21 cellular contexts compared by ENCODE assay signal in genomic region chr9:128142061-128142460, GRCh38. TPM values are rescaled to one million over a fixed set of nuclear protein-coding genes. Genes with fewer than 3 reads are reported as not detected.
DNase-seq lines count a peak whose midpoint lies in the region; ATAC-seq, FAIRE-seq and TF ChIP-seq lines count a peak whose summit lies in the region.
"Had no signal": no experiment of that assay in that cellular context is flagged by ENCODE, and none has a peak within 500 bp of the region (broad histone marks: within the 10 kb centered on the region; RNA-seq: fewer than 3 reads in every experiment).

No MANE protein-coding gene starts in this region.

- H3K79me2 ChIP-seq in K562 (ENCODE audit: control insufficient read depth, insufficient read depth, low read length) (no peaks in the 10 kb centered on the region), neural progenitor cell (ENCODE audit: low read depth) (no peaks in the 10 kb centered on the region)

- peak overlapping the region; percentile 34 for H3K27ac Mint-ChIP-seq in activated T-cell treated with anti-CD3 and anti-CD28 coated beads, Interleukin-2, amount 50 U/mL, for 24 hours
- H3K27ac Mint-ChIP-seq in neural progenitor cell, result peak overlapping the region; percentile 82

- no peaks in the 10 kb centered on the region for H3F3A ChIP-seq in neural progenitor cell (ENCODE audit: low read depth)

- H3K4me2 ChIP-seq in K562 (ENCODE audit: insufficient read depth, low read length), result no peak overlapping the region
- no peak overlapping the region for H3K4me2 ChIP-seq in neural progenitor cell

- H3K9me3 ChIP-seq in K562 (replicated peaks; ENCODE audit: control insufficient read depth, insufficient read depth, low read depth, low read length), result no peaks in the 10 kb centered on the region
- H3K9me3 ChIP-seq in neural progenitor cell (ENCODE audit: low read depth), result no peaks in the 10 kb centered on the region
- H3K9me3 ChIP-seq in colonic mucosa, result no peaks in the 10 kb centered on the region
- H3K9me3 ChIP-seq: stomach had no signal

- H3K27ac ChIP-seq in K562 (ENCODE audit: extremely low read depth, low read depth, low read length) (no peak overlapping the region), neural progenitor cell (no peak overlapping the region), colonic mucosa (no peak overlapping the region)
- H3K27ac ChIP-seq: brain microvascular endothelial cell, stomach had no signal

- no peak for DNase-seq in activated T-cell treated with anti-CD3 and anti-CD28 coated beads, Interleukin-2, amount 50 U/mL, for 24 hours
- DNase-seq in activated T-cell treated with anti-CD3 and anti-CD28 coated beads, Interleukin-2, amount 50 U/mL, for 48 hours, result no peak
- DNase-seq in Kasumi-1 (lab: John Stamatoyannopoulos, UW) (peak; percentile 5 to 26), K562 (ENCODE audit: extremely low read depth in 1 of 4, low spot score in 3 of 4) (no peak), neural progenitor cell (ENCODE audit: low spot score) (no peak), AML-193 (lab: John Stamatoyannopoulos, UW) (no peak), dedifferentiated amniotic fluid mesenchymal stem cell (ENCODE audit: extremely low spot score) (no peak), colonic mucosa (no peak)
- DNase-seq: activated CD4-positive, alpha-beta T cell treated with anti-CD3 and anti-CD28 coated beads for 48 hours; activated effector memory CD4-positive, alpha-beta T cell treated with anti-CD3 and anti-CD28 coated beads, Interleukin-2, amount 50 U/mL, for 16 hours; brain microvascular endothelial cell; COR-L47; hypothalamus; NCI-H1048; NCI-H2081 treated with DMSO at 0.1 percent for 48 hours; NCI-H69; RPMI8226; stomach had no signal

- BruUV-seq in K562 (replicated peaks; lab: Mats Ljungman, UMichigan), result no TSS peak

- CTCF ChIA-PET in K562 (lab: Yijun Ruan, JAX; ENCODE audit: low intra/inter-chr PET ratio), result no interaction called here

- H3K36me3 Mint-ChIP-seq in activated T-cell treated with anti-CD3 and anti-CD28 coated beads, Interleukin-2, amount 50 U/mL, for 24 hours (ENCODE audit: low read depth), result no peaks in the 10 kb centered on the region
- H3K36me3 Mint-ChIP-seq in neural progenitor cell, result no peaks in the 10 kb centered on the region

- no peak for TF ChIP-seq CTCF in K562 (IDR thresholded peaks at IDR 0.05 in 2 of 3, conservative IDR thresholded peaks at IDR 0.05 in 1 of 3; ENCODE audit: insufficient read depth in 2 of 3, low read depth in 1 of 3, low read length in 3 of 3)
- no peak for TF ChIP-seq CTCF in neural progenitor cell (IDR thresholded peaks at IDR 0.05)
- no peak for TF ChIP-seq CTCF in colonic mucosa (IDR thresholded peaks at IDR 0.05)

- H3K27me3 ChIP-seq in K562 (ENCODE audit: control insufficient read depth in 2 of 2, insufficient read depth in 2 of 2, low read length in 2 of 2) (no peaks in the 10 kb centered on the region), neural progenitor cell (no peaks in the 10 kb centered on the region), colonic mucosa (no peaks in the 10 kb centered on the region)
- H3K27me3 ChIP-seq: brain microvascular endothelial cell, stomach had no signal

- H4K20me1 ChIP-seq in K562 (replicated peaks; ENCODE audit: control insufficient read depth, insufficient read depth, low read length) (no peaks in the 10 kb centered on the region), neural progenitor cell (ENCODE audit: low read depth) (no peaks in the 10 kb centered on the region)

- no peak for TF ChIP-seq EP300 in K562 (IDR thresholded peaks at IDR 0.05; ENCODE audit: low read length)

- POLR2A ChIA-PET in K562 (lab: Yijun Ruan, JAX), result interaction anchor here (0.6 to 1.3 kb wide), 3 partner anchors 14 to 110 kb away, joined by 3 read pairs; no protein-coding TSS in a partner anchor

- intact Hi-C loops in K562 (cut with micrococcal nuclease), result no loop called here
- intact Hi-C loops in colonic mucosa (cut with DNase I), result no loop called here

- H3K4me1 ChIP-seq in K562 (replicated peaks in 1 of 2; ENCODE audit: control insufficient read depth in 2 of 2, insufficient read depth in 2 of 2, low read length in 2 of 2) (peaks cover 23 to 45% of the 10 kb centered on the region in 2 experiments), neural progenitor cell (peaks cover 3% of the 10 kb centered on the region), colonic mucosa (peaks cover 5% of the 10 kb centered on the region)

- 55% methylated on average over 4 of the region's 4 CpGs for WGBS in K562 (ENCODE audit: insufficient coverage, low coverage, missing lambda C conversion rate)

- peak; percentile 74 for FAIRE-seq in K562 (lab: Jason Lieb, UNC)
- FAIRE-seq: G401.6, urothelium cell line had no signal

- H3K9ac ChIP-seq in K562 (ENCODE audit: insufficient read depth in 1 of 2, low read depth in 2 of 2, low read length in 2 of 2) (peak overlapping the region in 1 of 2 experiments; percentile 50; a peak in 1 of 4 replicates), neural progenitor cell (no peak overlapping the region), colonic mucosa (ENCODE audit: low read depth in 2 of 2, low read length in 2 of 2) (no peak overlapping the region)

- no peak overlapping the region for H3K4me3 Mint-ChIP-seq in activated T-cell treated with anti-CD3 and anti-CD28 coated beads, Interleukin-2, amount 50 U/mL, for 24 hours
- no peak overlapping the region for H3K4me3 Mint-ChIP-seq in neural progenitor cell

- H3K4me3 ChIP-seq in K562 (no peak overlapping the region), neural progenitor cell (no peak overlapping the region), colonic mucosa (no peak overlapping the region)
- H3K4me3 ChIP-seq: stomach had no signal

- H3K36me3 ChIP-seq in K562 (ENCODE audit: control insufficient read depth, insufficient read depth, low read length) (no peaks in the 10 kb centered on the region), neural progenitor cell (no peaks in the 10 kb centered on the region), colonic mucosa (no peaks in the 10 kb centered on the region)
- H3K36me3 ChIP-seq: brain microvascular endothelial cell, stomach had no signal

- H3K9me3 Mint-ChIP-seq in activated T-cell treated with anti-CD3 and anti-CD28 coated beads, Interleukin-2, amount 50 U/mL, for 24 hours, result no peaks in the 10 kb centered on the region
- H3K9me3 Mint-ChIP-seq in neural progenitor cell, result no peaks in the 10 kb centered on the region

- no peak for TF ChIP-seq POLR2A in K562 (conservative IDR thresholded peaks at IDR 0.05)

- H2AFZ ChIP-seq in K562 (ENCODE audit: low read depth, low read length), result peak overlapping the region; percentile 51; the same call in 1 of the 2 replicates
- no peak overlapping the region for H2AFZ ChIP-seq in neural progenitor cell (replicated peaks)

- peak; percentile 37 for ATAC-seq in K562

- H3K27me3 Mint-ChIP-seq in activated T-cell treated with anti-CD3 and anti-CD28 coated beads, Interleukin-2, amount 50 U/mL, for 24 hours, result no peaks in the 10 kb centered on the region
- H3K27me3 Mint-ChIP-seq in neural progenitor cell (ENCODE audit: insufficient read depth, low read depth), result peaks cover 15% of the 10 kb centered on the region

- in situ Hi-C loops in K562 (cut with MboI), result no loop called here

- H3K9me1 ChIP-seq in K562 (ENCODE audit: control insufficient read depth, insufficient read depth, low read length), result no peaks in the 10 kb centered on the region

- peaks cover 10% of the 10 kb centered on the region for H3K4me1 Mint-ChIP-seq in activated T-cell treated with anti-CD3 and anti-CD28 coated beads, Interleukin-2, amount 50 U/mL, for 24 hours (ENCODE audit: low read depth)
- H3K4me1 Mint-ChIP-seq in neural progenitor cell, result peaks cover 30% of the 10 kb centered on the region

- TF ChIP-seq RAD21 in K562 (CRISPR knock-in tag; conservative IDR thresholded peaks at IDR 0.05 in 1 of 2, IDR thresholded peaks at IDR 0.05 in 1 of 2), result no peak

RNA-seq across cellular contexts. Expression of gene LCN2, which starts 7.2 kb away (rescaled TPM):
- 0.58 and 2.0 TPM in 2 replicates for total RNA-seq in K562 (2011; cell fraction: chromatin; rRNA removed; ENCODE audit: low replicate concordance)
- 1.1 and 1.3 TPM in 2 replicates for total RNA-seq in K562 (2011; cell fraction: nucleolus; rRNA removed)
- 1.7 TPM in 1 of 2 replicates, not detected in the other for total RNA-seq in K562 (2011; cell fraction: nucleoplasm; rRNA removed)
- total RNA-seq in K562 (2014; rRNA removed), result 0.20 and 0.54 TPM in 2 replicates
- 0.47 TPM in 1 of 2 replicates, not detected in the other for total RNA-seq in K562 (2014; rRNA removed; fragmentation: Illumina TruSeq; extraction: Trizol)
- not detected in 2 replicates for total RNA-seq in K562 (2015; rRNA removed; fragmentation: Illumina TruSeq; extraction: Trizol)
- total RNA-seq in K562 (2021), result 0.40 and 0.72 TPM in 2 replicates
- 0.60 and 1.2 TPM in 2 replicates for polyA plus RNA-seq in K562 (2011; rRNA removed)
- polyA plus RNA-seq in K562 (2011; cell fraction: cytosol; rRNA removed), result 0.40 and 0.69 TPM in 2 replicates
- polyA plus RNA-seq in K562 (2011; cell fraction: nucleus; rRNA removed), result 3.3 and 4.8 TPM in 2 replicates
- 0.16 and 0.37 TPM in 2 replicates for polyA plus RNA-seq in K562 (2012)
- 0.22 and 1.0 TPM in 2 replicates for polyA plus RNA-seq in K562 (2014; fragmentation: Illumina TruSeq; extraction: Trizol)
- polyA plus RNA-seq in K562 (2014; fragmentation: Nextera tagmentation; extraction: Ambion mirVana), result under 1 TPM; 0.10 to 0.11 TPM
- polyA plus RNA-seq in K562 (2014; rRNA removed), result 0.21 and 0.65 TPM in 2 replicates
- polyA minus RNA-seq in K562 (2011; rRNA and poly(A)+ RNA removed), result 1.2 and 1.4 TPM in 2 replicates
- polyA minus RNA-seq in K562 (2011; cell fraction: cytosol; rRNA and poly(A)+ RNA removed), result not detected in 2 replicates
- polyA minus RNA-seq in K562 (2011; cell fraction: nucleus; rRNA and poly(A)+ RNA removed), result not detected in 2 replicates
- total RNA-seq in neural progenitor cell (ENCODE audit: low replicate concordance), result not detected in 2 replicates
- 100 to 1,000 TPM; 162 to 374 TPM for total RNA-seq in colonic mucosa
- total RNA-seq: pulmonary artery endothelial cell had no signal

RNA-seq across cellular contexts. Expression of gene PTGES2, which starts 14.5 kb away (rescaled TPM):
- 91.2 and 285 TPM in 2 replicates for total RNA-seq in K562 (2011; cell fraction: chromatin; rRNA removed; ENCODE audit: low replicate concordance)
- 223 and 287 TPM in 2 replicates for total RNA-seq in K562 (2011; cell fraction: nucleolus; rRNA removed)
- total RNA-seq in K562 (2011; cell fraction: nucleoplasm; rRNA removed), result 132 and 134 TPM in 2 replicates
- total RNA-seq in K562 (2014; rRNA removed) (196 and 257 TPM in 2 replicates), K562 (2014; rRNA removed; fragmentation: Illumina TruSeq; extraction: Trizol) (34.3 and 50.3 TPM in 2 replicates), K562 (2015; rRNA removed; fragmentation: Illumina TruSeq; extraction: Trizol) (98.9 and 102 TPM in 2 replicates), K562 (2021) (135 and 137 TPM in 2 replicates), neural progenitor cell (ENCODE audit: low replicate concordance) (25.7 and 61.2 TPM in 2 replicates), colonic mucosa (100 to 1,000 TPM in 1 of 2 donors, 10 to 100 TPM in 1; 93.7 to 142 TPM)
- polyA plus RNA-seq in K562 (2011; rRNA removed) (90.1 and 106 TPM in 2 replicates), K562 (2014; fragmentation: Illumina TruSeq; extraction: Trizol) (89.2 and 128 TPM in 2 replicates), K562 (2014; fragmentation: Nextera tagmentation; extraction: Ambion mirVana) (1 to 10 TPM; 2.4 to 6.2 TPM), K562 (2014; rRNA removed) (128 and 149 TPM in 2 replicates)
- 92.2 and 177 TPM in 2 replicates for polyA plus RNA-seq in K562 (2011; cell fraction: cytosol; rRNA removed)
- 244 and 370 TPM in 2 replicates for polyA plus RNA-seq in K562 (2011; cell fraction: nucleus; rRNA removed)
- 94.0 and 96.2 TPM in 2 replicates for polyA plus RNA-seq in K562 (2012)
- 49.5 and 74.8 TPM in 2 replicates for polyA minus RNA-seq in K562 (2011; rRNA and poly(A)+ RNA removed)
- 57.2 and 75.5 TPM in 2 replicates for polyA minus RNA-seq in K562 (2011; cell fraction: cytosol; rRNA and poly(A)+ RNA removed)
- polyA minus RNA-seq in K562 (2011; cell fraction: nucleus; rRNA and poly(A)+ RNA removed), result 73.1 and 77.3 TPM in 2 replicates

RNA-seq across cellular contexts. Expression of gene BBLN, which starts 18.0 kb away (rescaled TPM):
- 24.5 and 53.9 TPM in 2 replicates for total RNA-seq in K562 (2011; cell fraction: chromatin; rRNA removed; ENCODE audit: low replicate concordance)
- total RNA-seq in K562 (2011; cell fraction: nucleolus; rRNA removed), result 72.0 and 78.0 TPM in 2 replicates
- 65.8 and 106 TPM in 2 replicates for total RNA-seq in K562 (2011; cell fraction: nucleoplasm; rRNA removed)
- total RNA-seq in K562 (2014; rRNA removed) (331 and 433 TPM in 2 replicates), K562 (2014; rRNA removed; fragmentation: Illumina TruSeq; extraction: Trizol) (11.5 and 11.9 TPM in 2 replicates), K562 (2015; rRNA removed; fragmentation: Illumina TruSeq; extraction: Trizol) (109 and 123 TPM in 2 replicates), K562 (2021) (172 and 177 TPM in 2 replicates), neural progenitor cell (ENCODE audit: low replicate concordance) (69.4 and 228 TPM in 2 replicates), colonic mucosa (10 to 100 TPM; 47.5 to 53.0 TPM)
- polyA plus RNA-seq in K562 (2011; rRNA removed) (87.1 and 125 TPM in 2 replicates), K562 (2014; fragmentation: Illumina TruSeq; extraction: Trizol) (30.1 and 181 TPM in 2 replicates), K562 (2014; fragmentation: Nextera tagmentation; extraction: Ambion mirVana) (10 to 100 TPM in 1 of 2 experiments, 1 to 10 TPM in 1; 4.2 to 13.7 TPM), K562 (2014; rRNA removed) (191 and 213 TPM in 2 replicates)
- 256 and 738 TPM in 2 replicates for polyA plus RNA-seq in K562 (2011; cell fraction: cytosol; rRNA removed)
- 139 and 249 TPM in 2 replicates for polyA plus RNA-seq in K562 (2011; cell fraction: nucleus; rRNA removed)
- polyA plus RNA-seq in K562 (2012), result 180 and 393 TPM in 2 replicates
- polyA minus RNA-seq in K562 (2011; rRNA and poly(A)+ RNA removed), result 19.8 and 21.1 TPM in 2 replicates
- 74.5 and 112 TPM in 2 replicates for polyA minus RNA-seq in K562 (2011; cell fraction: cytosol; rRNA and poly(A)+ RNA removed)
- polyA minus RNA-seq in K562 (2011; cell fraction: nucleus; rRNA and poly(A)+ RNA removed), result 29.6 and 47.0 TPM in 2 replicates

RNA-seq across cellular contexts. Expression of gene CIZ1, which starts 49.3 kb away (rescaled TPM):
- total RNA-seq in K562 (2011; cell fraction: chromatin; rRNA removed; ENCODE audit: low replicate concordance), result 263 and 434 TPM in 2 replicates
- total RNA-seq in K562 (2011; cell fraction: nucleolus; rRNA removed), result 204 and 208 TPM in 2 replicates
- 222 and 230 TPM in 2 replicates for total RNA-seq in K562 (2011; cell fraction: nucleoplasm; rRNA removed)
- 127 and 164 TPM in 2 replicates for total RNA-seq in K562 (2014; rRNA removed)
- total RNA-seq in K562 (2014; rRNA removed; fragmentation: Illumina TruSeq; extraction: Trizol), result 55.4 and 57.1 TPM in 2 replicates
- total RNA-seq in K562 (2015; rRNA removed; fragmentation: Illumina TruSeq; extraction: Trizol), result 83.7 and 87.8 TPM in 2 replicates
- total RNA-seq in K562 (2021), result 329 and 330 TPM in 2 replicates
- 82.1 and 168 TPM in 2 replicates for polyA plus RNA-seq in K562 (2011; rRNA removed)
- 139 and 188 TPM in 2 replicates for polyA plus RNA-seq in K562 (2011; cell fraction: cytosol; rRNA removed)
- polyA plus RNA-seq in K562 (2011; cell fraction: nucleus; rRNA removed), result 284 and 400 TPM in 2 replicates
- 220 and 374 TPM in 2 replicates for polyA plus RNA-seq in K562 (2012)
- 244 and 291 TPM in 2 replicates for polyA plus RNA-seq in K562 (2014; fragmentation: Illumina TruSeq; extraction: Trizol)
- polyA plus RNA-seq in K562 (2014; fragmentation: Nextera tagmentation; extraction: Ambion mirVana), result 10 to 100 TPM in 1 of 2 experiments, 1 to 10 TPM in 1; 6.6 to 12.6 TPM
- polyA plus RNA-seq in K562 (2014; rRNA removed), result 161 and 175 TPM in 2 replicates
- polyA minus RNA-seq in K562 (2011; rRNA and poly(A)+ RNA removed), result 76.1 and 76.4 TPM in 2 replicates
- polyA minus RNA-seq in K562 (2011; cell fraction: cytosol; rRNA and poly(A)+ RNA removed), result 115 and 157 TPM in 2 replicates
- 42.3 and 58.8 TPM in 2 replicates for polyA minus RNA-seq in K562 (2011; cell fraction: nucleus; rRNA and poly(A)+ RNA removed)
- total RNA-seq in neural progenitor cell (ENCODE audit: low replicate concordance), result 33.4 and 48.8 TPM in 2 replicates
- 10 to 100 TPM; 97.5 to 97.7 TPM for total RNA-seq in colonic mucosa

Comparison
In these comparisons a context has a peak if more than half of its experiments do, and no peak if none do; other contexts are left out.
1. DNase-seq: peak in Kasumi-1 (2 of 2); none in activated T-cell treated with anti-CD3 and anti-CD28 coated beads, Interleukin-2, amount 50 U/mL, for 24 hours (single experiment), activated T-cell treated with anti-CD3 and anti-CD28 coated beads, Interleukin-2, amount 50 U/mL, for 48 hours (0 of 2), K562 (0 of 4), neural progenitor cell (single experiment), AML-193 (0 of 2), dedifferentiated amniotic fluid mesenchymal stem cell (single experiment) and colonic mucosa (single experiment).
2. RNA of gene LCN2, which starts 7.2 kb away (total RNA-seq): 162 to 374 TPM in colonic mucosa; 0.20 to 2.0 TPM in K562 and not detected in neural progenitor cell; every median in the first group is over 10 times any median in the second.